Comparison of ENCODE assay signal across 16 cellular contexts in genomic region chr9:130414081-130414731, GRCh38. TPM values are rescaled to one million over a fixed set of nuclear protein-coding genes. Genes with fewer than 3 reads are reported as not detected.
DNase-seq lines count a peak whose midpoint lies in the region; ATAC-seq and TF ChIP-seq lines count a peak whose summit lies in the region.
"Had no signal": no experiment of that assay in that cellular context is flagged by ENCODE, and none has a peak within 500 bp of the region (broad histone marks: within the 10 kb centered on the region; RNA-seq: fewer than 3 reads in every experiment).

No MANE protein-coding gene starts in this region.

- no peak overlapping the region for H2BK12ac ChIP-seq in neuronal stem cell (ENCODE audit: low read length)

- no peaks in the 10 kb centered on the region for H3K4me1 ChIP-seq in HEK293 (ENCODE audit: control insufficient read depth, insufficient read depth, low read length)
- H3K4me1 ChIP-seq in neuronal stem cell (ENCODE audit: control insufficient read depth in 2 of 2, insufficient read depth in 1 of 2, low read depth in 1 of 2, low read length in 2 of 2), result no peaks in the 10 kb centered on the region
- no peaks in the 10 kb centered on the region for H3K4me1 ChIP-seq in psoas muscle
- no peaks in the 10 kb centered on the region for H3K4me1 ChIP-seq in CD4-positive, alpha-beta memory T cell (ENCODE audit: insufficient read depth, low read length)

- no peaks in the 10 kb centered on the region for H3K79me1 ChIP-seq in neuronal stem cell (ENCODE audit: low read depth, low read length)

- H2AFZ ChIP-seq in neuronal stem cell (ENCODE audit: low read length), result no peak overlapping the region

- H3K18ac ChIP-seq in neuronal stem cell (ENCODE audit: low read length), result peak overlapping the region; percentile 4

- no peak overlapping the region for H3K4ac ChIP-seq in neuronal stem cell (ENCODE audit: low read length)

- H3K27me3 Mint-ChIP-seq in T-helper 17 cell, result peaks cover 21% of the 10 kb centered on the region
- peaks cover 0 to 11% of the 10 kb centered on the region in 2 donors for H3K27me3 Mint-ChIP-seq in CD4-positive, alpha-beta memory T cell

- no peak overlapping the region for H3K4me3 Mint-ChIP-seq in T-helper 17 cell
- H3K4me3 Mint-ChIP-seq in CD4-positive, alpha-beta memory T cell, result no peak overlapping the region
- H3K4me3 Mint-ChIP-seq: CD4-positive, alpha-beta T cell had no signal

- H3K27ac ChIP-seq in HEK293 (ENCODE audit: extremely low read depth, low read depth, low read length) (no peak overlapping the region), neuronal stem cell (replicated peaks; ENCODE audit: low read length) (no peak overlapping the region), psoas muscle (no peak overlapping the region)
- H3K27ac ChIP-seq in CD4-positive, alpha-beta memory T cell (ENCODE audit: low read depth, low read length), result no peak overlapping the region

- POLR2A ChIA-PET in HEK293 (lab: Yijun Ruan, JAX), result no interaction called here
- POLR2A ChIA-PET in CD4-positive, alpha-beta memory T cell (lab: Charles Lee; ENCODE audit: partially characterized antibody), result no interaction called here

- H3K9me3 ChIP-seq in HEK293 (ENCODE audit: control insufficient read depth, insufficient read depth, low read depth, low read length) (no peaks in the 10 kb centered on the region), T-helper 17 cell (ENCODE audit: control insufficient read depth, low read length, poor library complexity, severe bottlenecking) (no peaks in the 10 kb centered on the region), neuronal stem cell (replicated peaks in 1 of 2; ENCODE audit: control insufficient read depth in 2 of 2, insufficient read depth in 1 of 2, low read depth in 1 of 2, low read length in 2 of 2) (peaks cover 0 to 2% of the 10 kb centered on the region in 2 donors), psoas muscle (no peaks in the 10 kb centered on the region)
- H3K9me3 ChIP-seq in CD4-positive, alpha-beta memory T cell (ENCODE audit: control insufficient read depth in 1 of 2, low read length in 2 of 2), result no peaks in the 10 kb centered on the region
- H3K9me3 ChIP-seq: SK-N-SH had no signal

- H3K27me3 ChIP-seq in neuronal stem cell (ENCODE audit: control insufficient read depth in 3 of 3, insufficient read depth in 3 of 3, low read depth in 1 of 3, low read length in 3 of 3) (peaks cover 0 to 5% (median 0%) of the 10 kb centered on the region in 3 experiments), psoas muscle (ENCODE audit: insufficient read depth in 3 of 3, low read length in 2 of 3) (peaks cover 0 to 9% (median 0%) of the 10 kb centered on the region in 3 donors)
- H3K27me3 ChIP-seq in CD4-positive, alpha-beta memory T cell (ENCODE audit: insufficient read depth, low read length), result no peaks in the 10 kb centered on the region

- H3K14ac ChIP-seq in neuronal stem cell (ENCODE audit: low read length), result no peak overlapping the region

- no peak overlapping the region for H4K91ac ChIP-seq in neuronal stem cell (ENCODE audit: low read depth, low read length, poor library complexity)

- no peak overlapping the region for H2BK120ac ChIP-seq in neuronal stem cell (ENCODE audit: low read depth, low read length)

- H3K36me3 ChIP-seq in HEK293 (ENCODE audit: control insufficient read depth in 2 of 2, insufficient read depth in 1 of 2, low read length in 2 of 2), result no peaks in the 10 kb centered on the region
- no peaks in the 10 kb centered on the region for H3K36me3 ChIP-seq in neuronal stem cell (replicated peaks in 1 of 2; ENCODE audit: control insufficient read depth in 2 of 2, insufficient read depth in 2 of 2, low read length in 2 of 2)
- H3K36me3 ChIP-seq in psoas muscle (ENCODE audit: insufficient read depth in 1 of 2, low read depth in 1 of 2), result no peaks in the 10 kb centered on the region
- H3K36me3 ChIP-seq in CD4-positive, alpha-beta memory T cell (ENCODE audit: insufficient read depth, low read length), result no peaks in the 10 kb centered on the region

- WGBS in neuronal stem cell (ENCODE audit: extremely low coverage in 2 of 2, insufficient read length in 2 of 2, insufficient replicate concordance in 1 of 2), 2 donors, result no CpG with 5 or more reads among the region's 12 CpGs
- 86 to 89% (median 86%) methylated on average over 12 of the region's 12 CpGs for WGBS in psoas muscle, 3 donors

- no peak overlapping the region for H2BK5ac ChIP-seq in neuronal stem cell (ENCODE audit: low read length)

- ATAC-seq in T-helper 17 cell (no peak), psoas muscle (no peak), HG03280 (IDR thresholded peaks at IDR 0.05; ENCODE audit: unreplicated experiment) (no peak)
- ATAC-seq: HepG2 had no signal

- no peaks in the 10 kb centered on the region for H3K4me1 Mint-ChIP-seq in T-helper 17 cell
- no peaks in the 10 kb centered on the region for H3K4me1 Mint-ChIP-seq in CD4-positive, alpha-beta memory T cell

- peak overlapping the region; percentile 12 for H3K27ac Mint-ChIP-seq in T-helper 17 cell
- H3K27ac Mint-ChIP-seq in CD4-positive, alpha-beta memory T cell, result no peak overlapping the region
- H3K27ac Mint-ChIP-seq: CD4-positive, alpha-beta T cell had no signal

- H3K4me3 ChIP-seq in HEK293 (ENCODE audit: low read depth, low read length) (no peak overlapping the region), neuronal stem cell (ENCODE audit: low read length in 2 of 2) (no peak overlapping the region), psoas muscle (no peak overlapping the region)
- H3K4me3 ChIP-seq in CD4-positive, alpha-beta memory T cell (ENCODE audit: low read length in 2 of 2), result no peak overlapping the region

- no peaks in the 10 kb centered on the region for H3K36me3 Mint-ChIP-seq in T-helper 17 cell (ENCODE audit: low read depth)
- H3K36me3 Mint-ChIP-seq in CD4-positive, alpha-beta memory T cell, result no peaks in the 10 kb centered on the region

- peaks cover 0 to 4% (median 0%) of the 10 kb centered on the region in 8 donors for H3K9me3 Mint-ChIP-seq in CD4-positive, alpha-beta memory T cell
- H3K9me3 Mint-ChIP-seq: CD4-positive, alpha-beta T cell had no signal

- no peak for TF ChIP-seq CTCF in HEK293 (tag by site-specific recombination; IDR thresholded peaks at IDR 0.05)
- TF ChIP-seq CTCF in psoas muscle (IDR thresholded peaks at IDR 0.05), result no peak

- DNase-seq in COR-L47 (lab: John Stamatoyannopoulos, UW), result peak; percentile 29
- DNase-seq in T-helper 17 cell, result no peak
- DNase-seq in neuronal stem cell (ENCODE audit: low spot score), result no peak
- no peak for DNase-seq in psoas muscle
- no peak for DNase-seq in CD4-positive, alpha-beta memory T cell
- DNase-seq: CD4-positive, alpha-beta T cell; DMS79 treated with DMSO at 0.1 percent for 48 hours; H7; KG1; NCI-H446; NCI-H774; SHP77; SK-N-SH had no signal

- no peak overlapping the region for H3K9ac ChIP-seq in neuronal stem cell (ENCODE audit: low read depth, low read length, poor library complexity)
- H3K9ac ChIP-seq: SK-N-SH had no signal

- peak overlapping the region; percentile 2 for H2AK5ac ChIP-seq in neuronal stem cell (ENCODE audit: low read depth, low read length)

- intact Hi-C loops in psoas muscle (cut with DNase I), result no loop called here
- intact Hi-C loops in CD4-positive, alpha-beta memory T cell (cut with micrococcal nuclease), result no loop called here

- H4K8ac ChIP-seq in neuronal stem cell (ENCODE audit: low read depth, low read length), result no peak overlapping the region

- H2BK15ac ChIP-seq in neuronal stem cell (ENCODE audit: low read length), result no peak overlapping the region

- no peak overlapping the region for H3K23ac ChIP-seq in neuronal stem cell (ENCODE audit: low read depth, low read length, poor library complexity)

- CTCF ChIA-PET in HEK293 (lab: Yijun Ruan, JAX), result interaction anchor here (0.6 kb wide), 1 partner anchor 1344 kb away, joined by 4 read pairs; no protein-coding TSS in a partner anchor
- CTCF ChIA-PET in CD4-positive, alpha-beta memory T cell (lab: Charles Lee; ENCODE audit: partially characterized antibody), result no interaction called here

- no peak overlapping the region for H3K4me2 ChIP-seq in neuronal stem cell (ENCODE audit: insufficient read depth, low read length, poor library complexity, severe bottlenecking)
- H3K4me2 ChIP-seq: SK-N-SH had no signal

TF ChIP-seq in HEK293, 187 proteins besides CTCF, POLR2A, EP300 and RAD21:
- peak; percentile 93 for TF ChIP-seq ZFHX2 (tag by site-specific recombination; conservative IDR thresholded peaks at IDR 0.05)
- TF ChIP-seq ZFP37 (tag by site-specific recombination; IDR thresholded peaks at IDR 0.05), result no peak
- peak; percentile 94 for TF ChIP-seq EGR2 (tag by site-specific recombination; IDR thresholded peaks at IDR 0.05; ENCODE audit: low read depth)
TF ChIP-seq in HEK293: peak in this region for 2.

RNA-seq across cellular contexts. Expression of gene ASS1, which starts 30.6 kb away (rescaled TPM):
- not detected for total RNA-seq in T-helper 17 cell
- polyA plus RNA-seq in neuronal stem cell (2013, experiment 1 of 2), result 19.7 TPM
- 19.8 TPM for polyA plus RNA-seq in neuronal stem cell (2013, experiment 2 of 2)
- 10 to 100 TPM; 36.5 to 74.4 (median 67.9) TPM for total RNA-seq in psoas muscle
- polyA plus RNA-seq in psoas muscle, result 10 to 100 TPM; 31.0 to 71.5 (median 37.0) TPM
- not detected for total RNA-seq in CD4-positive, alpha-beta memory T cell
- polyA plus RNA-seq in CD4-positive, alpha-beta memory T cell, result not detected
- total RNA-seq: CD4-positive, alpha-beta T cell had no signal

Comparison
In these comparisons a context has a peak if more than half of its experiments do, and no peak if none do; other contexts are left out.
1. RNA of gene ASS1, which starts 30.6 kb away (total RNA-seq): 36.5 to 74.4 TPM in psoas muscle; not detected in CD4-positive, alpha-beta memory T cell and not detected in T-helper 17 cell; every median in the first group is over 10 times any median in the second.